17 cellular contexts compared by ENCODE assay signal in the genomic region with DNA sequence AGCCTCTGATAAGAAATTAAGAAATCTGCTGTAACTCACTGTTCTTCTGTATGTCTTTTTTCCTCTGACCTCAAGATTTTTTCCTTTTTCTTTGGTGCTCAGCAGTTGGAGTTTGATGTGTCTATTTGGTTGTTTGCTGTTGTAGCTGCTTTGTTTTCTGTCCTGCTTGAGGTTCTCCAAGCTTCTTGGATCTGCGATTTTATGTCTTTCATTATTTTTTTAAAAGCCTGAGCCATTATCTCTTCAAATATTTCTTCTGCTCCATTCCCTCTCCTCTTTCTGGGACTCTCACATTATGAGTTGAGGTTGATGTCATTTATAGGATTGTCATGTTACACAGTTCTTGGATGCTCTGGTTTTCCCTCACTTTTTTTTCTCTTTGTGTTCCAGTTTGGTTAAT. TPM values are rescaled to one million over a fixed set of nuclear protein-coding genes. Genes with fewer than 3 reads are reported as not detected.
DNase-seq lines count a peak whose midpoint lies in the region; ATAC-seq, FAIRE-seq and TF ChIP-seq lines count a peak whose summit lies in the region.
"Had no signal": no experiment of that assay in that cellular context is flagged by ENCODE, and none has a peak within 500 bp of the region (broad histone marks: within the 10 kb centered on the region; RNA-seq: fewer than 3 reads in every experiment).

No MANE protein-coding gene starts in this region.

- no peaks in the 10 kb centered on the region for H3K27me3 ChIP-seq in right atrium auricular region
- no peaks in the 10 kb centered on the region for H3K27me3 ChIP-seq in keratinocyte (ENCODE audit: control insufficient read depth, extremely low read depth, insufficient read depth, low read length)
- H3K27me3 ChIP-seq in uterus, result no peaks in the 10 kb centered on the region

- TF ChIP-seq POLR2A in uterus (IDR thresholded peaks at IDR 0.05), result no peak

- no peak for DNase-seq in right atrium auricular region (ENCODE audit: low spot score)
- DNase-seq in left ventricle myocardium superior, result no peak
- DNase-seq in amniotic epithelial cell (ENCODE audit: low read depth), result peak; percentile 34
- DNase-seq in keratinocyte (ENCODE audit: low read depth, low spot score), result no peak
- DNase-seq in uterus, result no peak
- DNase-seq in activated naive CD8-positive, alpha-beta T cell treated with anti-CD3 and anti-CD28 coated beads for 36 hours, result no peak
- DNase-seq: COR-L47, NCI-H187, NCI-H226, NCI-H524 treated with DMSO at 0.1 percent for 48 hours had no signal

- H3K27me3 Mint-ChIP-seq in activated naive CD8-positive, alpha-beta T cell treated with anti-CD3 and anti-CD28 coated beads for 36 hours, result no peaks in the 10 kb centered on the region

- peaks cover 11% of the 10 kb centered on the region for H3K9me3 Mint-ChIP-seq in activated naive CD8-positive, alpha-beta T cell treated with anti-CD3 and anti-CD28 coated beads for 36 hours

- no peak overlapping the region for H3K4me2 ChIP-seq in keratinocyte (ENCODE audit: control insufficient read depth, extremely low read depth, insufficient read depth, low read depth, low read length)

- no peak overlapping the region for H3K9ac ChIP-seq in keratinocyte (ENCODE audit: control insufficient read depth, extremely low read depth, insufficient read depth, low read length)

- H2AFZ ChIP-seq in keratinocyte (ENCODE audit: control insufficient read depth, low read length), result no peak overlapping the region

- H3K79me2 ChIP-seq in keratinocyte (ENCODE audit: control insufficient read depth, insufficient read depth, low read length), result no peaks in the 10 kb centered on the region

- dilution Hi-C loops in keratinocyte (cut with MboI; ENCODE audit: extremely low pct_ligation_motif_present, low sequenced_read_pairs), result no loop called here

- no peak overlapping the region for H3K27ac Mint-ChIP-seq in activated naive CD8-positive, alpha-beta T cell treated with anti-CD3 and anti-CD28 coated beads for 36 hours
- H3K27ac Mint-ChIP-seq: IgD-negative memory B cell had no signal

- H4K20me1 ChIP-seq in keratinocyte (ENCODE audit: control insufficient read depth, extremely low read depth, insufficient read depth, low read length), result no peaks in the 10 kb centered on the region

- H3K36me3 ChIP-seq in right atrium auricular region, result no peaks in the 10 kb centered on the region
- H3K36me3 ChIP-seq in keratinocyte (ENCODE audit: control insufficient read depth in 2 of 2, extremely low read depth in 1 of 2, insufficient read depth in 2 of 2, low read length in 2 of 2), result no peaks in the 10 kb centered on the region
- no peaks in the 10 kb centered on the region for H3K36me3 ChIP-seq in uterus

- FAIRE-seq in keratinocyte (lab: Jason Lieb, UNC), result peak; percentile 26
- FAIRE-seq: GM12892, H1 had no signal

- H3K4me3 ChIP-seq in right atrium auricular region (no peak overlapping the region), keratinocyte (ENCODE audit: control insufficient read depth in 2 of 3, extremely low read depth in 1 of 3, insufficient read depth in 2 of 3, low read depth in 1 of 3, low read length in 3 of 3) (no peak overlapping the region), uterus (no peak overlapping the region)

- H3K4me3 Mint-ChIP-seq in activated naive CD8-positive, alpha-beta T cell treated with anti-CD3 and anti-CD28 coated beads for 36 hours, result no peak overlapping the region

- H3K9me3 ChIP-seq in right atrium auricular region (peaks cover 4 to 13% of the 10 kb centered on the region in 2 donors), keratinocyte (ENCODE audit: control insufficient read depth, low read depth, low read length) (peaks cover 2% of the 10 kb centered on the region), uterus (peaks cover 0 to 9% of the 10 kb centered on the region in 2 donors)

- TF ChIP-seq CTCF in right atrium auricular region (IDR thresholded peaks at IDR 0.05) (no peak), keratinocyte (optimal IDR thresholded peaks at IDR 0.05 in 1 of 3, IDR thresholded peaks at IDR 0.05 in 1 of 3, conservative IDR thresholded peaks at IDR 0.05 in 1 of 3; ENCODE audit: extremely low read depth in 1 of 3, insufficient read depth in 2 of 3, low read length in 3 of 3) (no peak), uterus (IDR thresholded peaks at IDR 0.05) (no peak)

- no peaks in the 10 kb centered on the region for H3K9me1 ChIP-seq in keratinocyte (ENCODE audit: control insufficient read depth, extremely low read depth, insufficient read depth, low read length)

- H3K27ac ChIP-seq in right atrium auricular region (peak overlapping the region; percentile 11 to 98), keratinocyte (ENCODE audit: control insufficient read depth, insufficient read depth, low read length) (no peak overlapping the region), uterus (peak overlapping the region; percentile 98 to 100)

- H3K4me1 ChIP-seq in right atrium auricular region (peaks cover 0 to 19% of the 10 kb centered on the region in 2 donors), keratinocyte (ENCODE audit: control insufficient read depth, extremely low read depth, insufficient read depth, low read length) (no peaks in the 10 kb centered on the region), uterus (peaks cover 0 to 9% of the 10 kb centered on the region in 2 donors)

- no peak for ATAC-seq in left ventricle myocardium superior
- no peak for ATAC-seq in GM21619 (IDR thresholded peaks at IDR 0.05; ENCODE audit: unreplicated experiment)
- ATAC-seq in GM19397 (IDR thresholded peaks at IDR 0.05; ENCODE audit: unreplicated experiment), result no peak
- ATAC-seq: Panc1, Right ventricle myocardium inferior had no signal

- peaks cover 17% of the 10 kb centered on the region for H3K4me1 Mint-ChIP-seq in activated naive CD8-positive, alpha-beta T cell treated with anti-CD3 and anti-CD28 coated beads for 36 hours

- intact Hi-C loops in left ventricle myocardium superior (cut with micrococcal nuclease), result no loop called here
- intact Hi-C loops in uterus (cut with DNase I; ENCODE audit: low total_unique reads), result no loop called here

- H3K36me3 Mint-ChIP-seq in activated naive CD8-positive, alpha-beta T cell treated with anti-CD3 and anti-CD28 coated beads for 36 hours, result peaks cover 7% of the 10 kb centered on the region
- H3K36me3 Mint-ChIP-seq: IgD-negative memory B cell had no signal

RNA-seq across cellular contexts. Expression of a gene that starts 47.7 kb away (rescaled TPM):
- total RNA-seq in right atrium auricular region, result 100 to 1,000 TPM; 239 to 275 TPM
- 151 TPM for total RNA-seq in left ventricle myocardium superior
- 0.37 to 2.0 TPM (median 0.69 TPM) in 3 replicates for polyA plus RNA-seq in keratinocyte
- polyA plus RNA-seq in keratinocyte (2011; ENCODE audit: low read depth), result not detected
- polyA plus RNA-seq in keratinocyte (2011; cell fraction: cytosol; rRNA removed), result 0.23 and 1.3 TPM in 2 replicates
- polyA plus RNA-seq in keratinocyte (2011; cell fraction: nucleus; rRNA removed), result 0.18 and 0.45 TPM in 2 replicates
- 0.64 and 0.83 TPM in 2 replicates for polyA plus RNA-seq in keratinocyte (2012; ENCODE audit: low replicate concordance)
- polyA minus RNA-seq in keratinocyte, result not detected in 3 replicates
- polyA minus RNA-seq in keratinocyte (2011; cell fraction: cytosol; rRNA and poly(A)+ RNA removed), result 3.5 TPM
- 0.78 TPM in 1 of 2 replicates, not detected in the other for polyA minus RNA-seq in keratinocyte (2011; cell fraction: nucleus; rRNA and poly(A)+ RNA removed)
- total RNA-seq in uterus, result 100 to 1,000 TPM in 3 of 4 donors, 10 to 100 TPM in 1; 44.1 to 591 (median 424) TPM
- total RNA-seq in activated naive CD8-positive, alpha-beta T cell treated with anti-CD3 and anti-CD28 coated beads for 36 hours, result under 1 TPM; 0.24 to 0.25 TPM
- polyA plus RNA-seq: IgD-negative memory B cell had no signal

RNA-seq across cellular contexts. Expression of a gene that starts 59.7 kb away (rescaled TPM):
- total RNA-seq in right atrium auricular region (10 to 100 TPM; 78.4 to 79.6 TPM), left ventricle myocardium superior (67.7 TPM), uterus (10 to 100 TPM; 40.7 to 88.9 (median 64.9) TPM)
- 63.6 to 98.6 TPM (median 95.6 TPM) in 3 replicates for polyA plus RNA-seq in keratinocyte
- 18.8 TPM for polyA plus RNA-seq in keratinocyte (2011; ENCODE audit: low read depth)
- 94.7 and 142 TPM in 2 replicates for polyA plus RNA-seq in keratinocyte (2011; cell fraction: cytosol; rRNA removed)
- 35.2 and 44.2 TPM in 2 replicates for polyA plus RNA-seq in keratinocyte (2011; cell fraction: nucleus; rRNA removed)
- polyA plus RNA-seq in keratinocyte (2012; ENCODE audit: low replicate concordance), result 62.5 and 68.7 TPM in 2 replicates
- 26.1 to 39.6 TPM (median 34.8 TPM) in 3 replicates for polyA minus RNA-seq in keratinocyte
- polyA minus RNA-seq in keratinocyte (2011; cell fraction: cytosol; rRNA and poly(A)+ RNA removed), result 48.3 TPM
- polyA minus RNA-seq in keratinocyte (2011; cell fraction: nucleus; rRNA and poly(A)+ RNA removed), result 20.0 and 28.0 TPM in 2 replicates
- total RNA-seq in activated naive CD8-positive, alpha-beta T cell treated with anti-CD3 and anti-CD28 coated beads for 36 hours, result 10 to 100 TPM; 57.9 to 58.9 TPM

Comparison
In these comparisons a context has a peak if more than half of its experiments do, and no peak if none do; other contexts are left out.
1. RNA of a gene that starts 47.7 kb away (total RNA-seq): 44.1 to 591 TPM in uterus, 239 to 275 TPM in right atrium auricular region and 151 TPM in left ventricle myocardium superior (single experiment); 0.24 to 0.25 TPM in activated naive CD8-positive, alpha-beta T cell treated with anti-CD3 and anti-CD28 coated beads for 36 hours; every median in the first group is over 10 times any median in the second.